ENCODE assay signal across 12 cellular contexts in genomic region chr6:53623497-53623896, GRCh38. TPM values are rescaled to one million over a fixed set of nuclear protein-coding genes. Genes with fewer than 3 reads are reported as not detected.
DNase-seq lines count a peak whose midpoint lies in the region; ATAC-seq, FAIRE-seq and TF ChIP-seq lines count a peak whose summit lies in the region.
"Had no signal": no experiment of that assay in that cellular context is flagged by ENCODE, and none has a peak within 500 bp of the region (broad histone marks: within the 10 kb centered on the region; RNA-seq: fewer than 3 reads in every experiment).

No MANE protein-coding gene starts in this region.

- H3K4me1 ChIP-seq in RWPE2 (ENCODE audit: insufficient read depth, poor library complexity, severe bottlenecking), result peaks cover 36% of the 10 kb centered on the region
- H3K4me1 ChIP-seq: gastrocnemius medialis, SJCRH30 had no signal

- H3K27me3 ChIP-seq in RWPE2 (ENCODE audit: insufficient read depth, poor library complexity, severe bottlenecking), result no peaks in the 10 kb centered on the region
- H3K27me3 ChIP-seq: gastrocnemius medialis, SJCRH30 had no signal

- H3K27ac ChIP-seq in RWPE2 (ENCODE audit: poor library complexity, severe bottlenecking), result peak overlapping the region; percentile 56
- H3K27ac ChIP-seq: gastrocnemius medialis, SJCRH30 had no signal

- intact Hi-C loops in Right ventricle myocardium inferior (cut with DNase I), result no loop called here
- intact Hi-C loops in cardiac septum (cut with DNase I), result no loop called here

- no peak for TF ChIP-seq CTCF in RWPE2 (IDR thresholded peaks at IDR 0.05; ENCODE audit: poor library complexity, severe bottlenecking)

- no peak for DNase-seq in Right ventricle myocardium inferior (ENCODE audit: missing footprints)
- DNase-seq in cardiac septum (ENCODE audit: low spot score), result no peak
- no peak for DNase-seq in RWPE2 (ENCODE audit: low spot score)
- DNase-seq in fibroblast of peridontal ligament (ENCODE audit: extremely low read depth), result peak; percentile 44
- DNase-seq in urothelium cell line (ENCODE audit: low spot score), result peak; percentile 18
- DNase-seq in mucosa of gallbladder (ENCODE audit: low spot score), result no peak
- DNase-seq in NCI-H2081 (lab: John Stamatoyannopoulos, UW), result no peak
- DNase-seq in NCI-H1092 (lab: John Stamatoyannopoulos, UW), result no peak
- DNase-seq: activated CD4-positive, CD25-positive, alpha-beta regulatory T cell; gastrocnemius medialis; NCI-H2227 treated with DMSO at 0.1 percent for 48 hours had no signal

- no peak overlapping the region for H3K4me3 ChIP-seq in RWPE2 (ENCODE audit: severe bottlenecking)
- H3K4me3 ChIP-seq: gastrocnemius medialis, SJCRH30 had no signal

- ATAC-seq in Right ventricle myocardium inferior (peak; percentile 37), RWPE2 (ENCODE audit: low read depth) (peak; percentile 26; the same call in 1 of the 3 replicates)

- peak; percentile 65 for FAIRE-seq in urothelium cell line (lab: Jason Lieb, UNC)

- H3K36me3 ChIP-seq in RWPE2 (ENCODE audit: low read depth), result no peaks in the 10 kb centered on the region
- H3K36me3 ChIP-seq: gastrocnemius medialis, SJCRH30 had no signal

- H3K9me3 ChIP-seq in RWPE2 (ENCODE audit: severe bottlenecking), result no peaks in the 10 kb centered on the region
- H3K9me3 ChIP-seq: gastrocnemius medialis, SJCRH30 had no signal

RNA-seq across cellular contexts. Expression of gene KLHL31, which starts 42.1 kb away (rescaled TPM):
- total RNA-seq in Right ventricle myocardium inferior (324 TPM), cardiac septum (188 TPM), mucosa of gallbladder (0.17 TPM)

Comparison
In these comparisons a context has a peak if more than half of its experiments do, and no peak if none do; other contexts are left out.
1. DNase-seq: peak in fibroblast of peridontal ligament (single experiment) and urothelium cell line (single experiment); none in Right ventricle myocardium inferior (single experiment), cardiac septum (single experiment), RWPE2 (single experiment), mucosa of gallbladder (single experiment), NCI-H2081 (0 of 2) and NCI-H1092 (single experiment).
2. RNA of gene KLHL31, which starts 42.1 kb away (total RNA-seq): 324 TPM in Right ventricle myocardium inferior (single experiment) and 188 TPM in cardiac septum (single experiment); 0.17 TPM in mucosa of gallbladder (single experiment); every median in the first group is over 100 times any median in the second.